Comparison of ENCODE assay signal across 8 cellular contexts in genomic region chr11:10809373-10810199, GRCh38. TPM values are rescaled to one million over a fixed set of nuclear protein-coding genes. Genes with fewer than 3 reads are reported as not detected.
A peak's percentile ranks its signal among the peaks of the same experiment; 100 is the strongest.
DNase-seq lines count a peak whose midpoint lies in the region; ATAC-seq, FAIRE-seq and TF ChIP-seq lines count a peak whose summit lies in the region.

No MANE protein-coding gene starts in this region.

- 2% methylated on average over 27 of the region's 29 CpGs for WGBS in HepG2 (ENCODE audit: low lambda C conversion rate)

- DNase-seq in Caco-2 = peak; percentile 58 to 66
- DNase-seq in SW 1271 (lab: John Stamatoyannopoulos, UW) = peak; percentile 34 to 66
- no peak for DNase-seq in coronary artery (ENCODE audit: low spot score)
- DNase-seq in HepG2 (ENCODE audit: low spot score) = no peak
- DNase-seq in stimulated activated CD8-positive, alpha-beta memory T cell treated with anti-CD3 and anti-CD28 coated beads, Interleukin-4, amount 100 ng/mL, for 1 hour (ENCODE audit: low read depth in 2 of 2, low spot score in 1 of 2) = peak; percentile 17 to 32
- no peak for DNase-seq in GM13976 (ENCODE audit: low spot score)

- peaks cover 38% of the 10 kb centered on the region for H3K79me2 ChIP-seq in HepG2 (ENCODE audit: insufficient read depth, low read length)

- H3K36me3 ChIP-seq in Caco-2 (ENCODE audit: control insufficient read depth, insufficient read depth, low read length) (peaks cover 3% of the 10 kb centered on the region), HepG2 (replicated peaks in 1 of 2; ENCODE audit: control insufficient read depth in 1 of 2, insufficient read depth in 2 of 2, low read length in 2 of 2) (peaks cover 4 to 25% of the 10 kb centered on the region in 2 experiments)

- CTCF ChIA-PET in Caco-2 (lab: Charles Lee) (interaction anchor here (0.6 to 3.6 kb wide), 16 partner anchors 17 to 124 kb away, joined by 3 to 28 read pairs (median 6); partner anchors contain the start of gene ZBED5), HepG2 (lab: Yijun Ruan, JAX; ENCODE audit: low intra/inter-chr PET ratio, low total read pairs) (no interaction called here)

- BruUV-seq in Caco-2 (replicated peaks; lab: Mats Ljungman, UMichigan) (TSS peak; percentile 78), HepG2 (replicated peaks; lab: Mats Ljungman, UMichigan) (TSS peak; percentile 86)

- peaks cover 11% of the 10 kb centered on the region for H3K4me1 Mint-ChIP-seq in Caco-2 (ENCODE audit: low read depth, unreplicated experiment)

- peaks cover 51% of the 10 kb centered on the region for H3K36me3 Mint-ChIP-seq in Caco-2 (ENCODE audit: insufficient read depth, unreplicated experiment)

- H2AFZ ChIP-seq in HepG2 (ENCODE audit: low read length) = no peak overlapping the region

- in situ Hi-C loops in HepG2 (cut with HindIII; ENCODE audit: extremely low pct_ligation_motif_present, low pct_unique_long_range_greater_than_20kb) (loop anchor here (5.0 kb wide), 1 partner anchor 48 kb away; the partner anchor contains the start of gene ZBED5), GM13976 (cut with MboI; ENCODE audit: low sequenced_read_pairs, unreplicated experiment) (no loop called here)

- peak; percentile 13 for ATAC-seq in GM19351 (IDR thresholded peaks at IDR 0.05; ENCODE audit: unreplicated experiment)
- ATAC-seq in HG03439 (IDR thresholded peaks at IDR 0.05; ENCODE audit: unreplicated experiment) = peak; percentile 24
- peak; percentile 37 for ATAC-seq in HepG2

- no peak for FAIRE-seq in HepG2 (lab: Jason Lieb, UNC)

- no peaks in the 10 kb centered on the region for H3K9me3 Mint-ChIP-seq in Caco-2 (ENCODE audit: unreplicated experiment)

- peaks cover 3% of the 10 kb centered on the region; the same call in 1 of the 2 replicates for H4K20me1 ChIP-seq in HepG2 (ENCODE audit: insufficient read depth, low read length)

- H3K4me3 Mint-ChIP-seq in Caco-2 (ENCODE audit: unreplicated experiment) = peak overlapping the region; percentile 98

- peak overlapping the region; percentile 97 for H3K27ac Mint-ChIP-seq in Caco-2 (ENCODE audit: unreplicated experiment)

- POLR2A ChIA-PET in Caco-2 (lab: Charles Lee) = interaction anchor here (0.5 to 3.5 kb wide), 44 partner anchors 8 to 1200 kb away, joined by 3 to 174 read pairs (median 7); partner anchors contain the start of genes CTR9, RNF141 and ZBED5
- POLR2A ChIA-PET in HepG2 (lab: Yijun Ruan, JAX) = interaction anchor here (0.7 to 4.5 kb wide), 46 partner anchors 7 to 1845 kb away, joined by 3 to 130 read pairs (median 6); partner anchors contain the start of genes CTR9, RNF141, TMEM9B and USP47

- TF ChIP-seq RAD21 in HepG2 (CRISPR knock-in tag; IDR thresholded peaks at IDR 0.05) = no peak

- H3K4me2 ChIP-seq in HepG2 (ENCODE audit: low read depth, low read length) = peak overlapping the region; percentile 93

- H3K9me3 ChIP-seq in Caco-2 (no peaks in the 10 kb centered on the region), HepG2 (ENCODE audit: low read length) (no peaks in the 10 kb centered on the region)

- H3K27me3 Mint-ChIP-seq in Caco-2 (ENCODE audit: insufficient read depth, unreplicated experiment) = no peaks in the 10 kb centered on the region

- intact Hi-C loops in Caco-2 (cut with micrococcal nuclease; ENCODE audit: unreplicated experiment) = loop anchor here (1.0 to 5.0 kb wide), 5 partner anchors 34 to 121 kb away; partner anchors contain the start of genes CTR9 and ZBED5
- intact Hi-C loops in HepG2 (cut with micrococcal nuclease; ENCODE audit: unreplicated experiment) = loop anchor here (2.0 to 5.0 kb wide), 3 partner anchors 49 to 522 kb away; partner anchors contain the start of gene ZBED5

- peak overlapping the region; percentile 87 for H3K9ac ChIP-seq in HepG2 (ENCODE audit: insufficient read depth, low read depth, low read length)

- no peak for TF ChIP-seq POLR2A in HepG2 (IDR thresholded peaks at IDR 0.05; ENCODE audit: insufficient read depth in 1 of 2, low read depth in 2 of 2, low read length in 2 of 2)

- H3K4me3 ChIP-seq in Caco-2 (ENCODE audit: low read depth, low read length) (peak overlapping the region; percentile 92), coronary artery (peak overlapping the region; percentile 76), HepG2 (replicated peaks in 1 of 3; ENCODE audit: insufficient read depth in 1 of 3, low read depth in 2 of 3, low read length in 3 of 3) (peak overlapping the region; percentile 77 to 85 (median 77))

- peak overlapping the region; percentile 93 to 94 for H3K27ac ChIP-seq in coronary artery
- H3K27ac ChIP-seq in HepG2 (ENCODE audit: extremely low read length, insufficient read depth, low read length) = peak overlapping the region; percentile 86

- H3K4me1 ChIP-seq in Caco-2 = peaks cover 11% of the 10 kb centered on the region
- peaks cover 31% of the 10 kb centered on the region for H3K4me1 ChIP-seq in HepG2 (ENCODE audit: insufficient read depth, low read length)

- no peaks in the 10 kb centered on the region for H3K27me3 ChIP-seq in Caco-2 (replicated peaks; ENCODE audit: control insufficient read depth, insufficient read depth, low read length)
- H3K27me3 ChIP-seq in HepG2 (ENCODE audit: control insufficient read depth in 1 of 2, insufficient read depth in 2 of 2, low read length in 2 of 2) = no peaks in the 10 kb centered on the region; a peak in 1 of 5 replicates

- peak in 1 of 2 experiments; percentile 0 for TF ChIP-seq CTCF in Caco-2 (IDR thresholded peaks at IDR 0.05; ENCODE audit: insufficient read depth in 1 of 2, low read depth in 1 of 2, low read length in 1 of 2, severe bottlenecking in 1 of 2, unreplicated experiment in 1 of 2)
- no peak for TF ChIP-seq CTCF in coronary artery (IDR thresholded peaks at IDR 0.05)
- no peak for TF ChIP-seq CTCF in HepG2 (CRISPR knock-in tag; IDR thresholded peaks at IDR 0.05)
- no peak for TF ChIP-seq CTCF in GM13976 (IDR thresholded peaks at IDR 0.05; ENCODE audit: borderline replicate concordance, control extremely low read depth, extremely low read depth, insufficient read depth, missing control alignments)

- TF ChIP-seq EP300 in HepG2 (IDR thresholded peaks at IDR 0.05; ENCODE audit: low read depth in 2 of 2, low read length in 2 of 2) = no peak
- TF ChIP-seq EP300 in HepG2 (CRISPR knock-in tag; IDR thresholded peaks at IDR 0.05; ENCODE audit: borderline replicate concordance) = no peak

RNA-seq across cellular contexts. Expression of gene EIF4G2, which starts 0.9 kb away (rescaled TPM):
- total RNA-seq in Caco-2 (2022) (1,233 and 1,287 TPM in 2 replicates), HepG2 (2016; rRNA removed; fragmentation: Illumina TruSeq; extraction: Trizol) (546 and 803 TPM in 2 replicates)
- total RNA-seq in HepG2 (2016; cell fraction: cytosol; rRNA removed; fragmentation: Illumina TruSeq; extraction: Trizol; ENCODE audit: low read depth) = 73.8 and 95.4 TPM in 2 replicates
- 522 and 797 TPM in 2 replicates for total RNA-seq in HepG2 (2016; cell fraction: insoluble cytoplasmic fraction; rRNA removed; fragmentation: Illumina TruSeq; extraction: Trizol)
- 313 and 368 TPM in 2 replicates for total RNA-seq in HepG2 (2016; cell fraction: membrane; rRNA removed; fragmentation: Illumina TruSeq; extraction: Trizol)
- total RNA-seq in HepG2 (2016; cell fraction: nucleus; rRNA removed; fragmentation: Illumina TruSeq; extraction: Trizol) = 384 and 431 TPM in 2 replicates
- 290 and 362 TPM in 2 replicates for polyA plus RNA-seq in HepG2 (2011; rRNA removed)
- polyA plus RNA-seq in HepG2 (2011; cell fraction: cytosol; rRNA removed) = 158 and 238 TPM in 2 replicates
- polyA plus RNA-seq in HepG2 (2011; cell fraction: nucleus; rRNA removed) = 257 and 286 TPM in 2 replicates
- 312 and 316 TPM in 2 replicates for polyA plus RNA-seq in HepG2 (2012)
- polyA plus RNA-seq in HepG2 (2016; cell fraction: cytosol; fragmentation: Illumina TruSeq; extraction: Trizol; ENCODE audit: low read depth) = 33.7 and 42.4 TPM in 2 replicates
- polyA plus RNA-seq in HepG2 (2016; cell fraction: insoluble cytoplasmic fraction; fragmentation: Illumina TruSeq; extraction: Trizol; ENCODE audit: low read depth) = 793 and 841 TPM in 2 replicates
- polyA plus RNA-seq in HepG2 (2016; cell fraction: membrane; fragmentation: Illumina TruSeq; extraction: Trizol; ENCODE audit: low read depth) = 156 and 196 TPM in 2 replicates
- 494 and 516 TPM in 2 replicates for polyA plus RNA-seq in HepG2 (2016; cell fraction: nucleus; fragmentation: Illumina TruSeq; extraction: Trizol; ENCODE audit: insufficient read depth, low read depth)
- 292 and 575 TPM in 2 replicates for polyA minus RNA-seq in HepG2 (2011; rRNA and poly(A)+ RNA removed; ENCODE audit: low replicate concordance)
- 452 and 495 TPM in 2 replicates for polyA minus RNA-seq in HepG2 (2011; cell fraction: cytosol; rRNA and poly(A)+ RNA removed)
- polyA minus RNA-seq in HepG2 (2011; cell fraction: nucleus; rRNA and poly(A)+ RNA removed) = 406 and 495 TPM in 2 replicates

RNA-seq across cellular contexts. Expression of gene ZBED5, which starts 48.3 kb away (rescaled TPM):
- 42.1 and 53.2 TPM in 2 replicates for total RNA-seq in Caco-2 (2022)
- total RNA-seq in HepG2 (2016; rRNA removed; fragmentation: Illumina TruSeq; extraction: Trizol) = 11.7 and 18.2 TPM in 2 replicates
- 2.6 and 3.5 TPM in 2 replicates for total RNA-seq in HepG2 (2016; cell fraction: cytosol; rRNA removed; fragmentation: Illumina TruSeq; extraction: Trizol; ENCODE audit: low read depth)
- total RNA-seq in HepG2 (2016; cell fraction: insoluble cytoplasmic fraction; rRNA removed; fragmentation: Illumina TruSeq; extraction: Trizol) = 12.8 and 16.3 TPM in 2 replicates
- total RNA-seq in HepG2 (2016; cell fraction: membrane; rRNA removed; fragmentation: Illumina TruSeq; extraction: Trizol) = 7.1 and 8.0 TPM in 2 replicates
- 41.6 and 42.3 TPM in 2 replicates for total RNA-seq in HepG2 (2016; cell fraction: nucleus; rRNA removed; fragmentation: Illumina TruSeq; extraction: Trizol)
- polyA plus RNA-seq in HepG2 (2011; rRNA removed) = 30.4 and 38.6 TPM in 2 replicates
- polyA plus RNA-seq in HepG2 (2011; cell fraction: cytosol; rRNA removed) = 12.1 and 15.9 TPM in 2 replicates
- polyA plus RNA-seq in HepG2 (2011; cell fraction: nucleus; rRNA removed) = 32.3 and 43.5 TPM in 2 replicates
- polyA plus RNA-seq in HepG2 (2012) = 13.2 and 15.8 TPM in 2 replicates
- polyA plus RNA-seq in HepG2 (2016; cell fraction: cytosol; fragmentation: Illumina TruSeq; extraction: Trizol; ENCODE audit: low read depth) = 0.96 and 1.2 TPM in 2 replicates
- 14.0 and 15.2 TPM in 2 replicates for polyA plus RNA-seq in HepG2 (2016; cell fraction: insoluble cytoplasmic fraction; fragmentation: Illumina TruSeq; extraction: Trizol; ENCODE audit: low read depth)
- 2.6 and 3.1 TPM in 2 replicates for polyA plus RNA-seq in HepG2 (2016; cell fraction: membrane; fragmentation: Illumina TruSeq; extraction: Trizol; ENCODE audit: low read depth)
- 70.9 and 72.1 TPM in 2 replicates for polyA plus RNA-seq in HepG2 (2016; cell fraction: nucleus; fragmentation: Illumina TruSeq; extraction: Trizol; ENCODE audit: insufficient read depth, low read depth)
- polyA minus RNA-seq in HepG2 (2011; rRNA and poly(A)+ RNA removed; ENCODE audit: low replicate concordance) = 122 and 258 TPM in 2 replicates
- polyA minus RNA-seq in HepG2 (2011; cell fraction: cytosol; rRNA and poly(A)+ RNA removed) = 15.7 and 19.7 TPM in 2 replicates
- 88.1 and 103 TPM in 2 replicates for polyA minus RNA-seq in HepG2 (2011; cell fraction: nucleus; rRNA and poly(A)+ RNA removed)

RNA-seq across cellular contexts. Expression of gene CTR9, which starts 58.5 kb away (rescaled TPM):
- total RNA-seq in Caco-2 (2022) (51.1 and 54.0 TPM in 2 replicates), HepG2 (2016; rRNA removed; fragmentation: Illumina TruSeq; extraction: Trizol) (22.1 and 35.9 TPM in 2 replicates)
- 2.4 and 2.7 TPM in 2 replicates for total RNA-seq in HepG2 (2016; cell fraction: cytosol; rRNA removed; fragmentation: Illumina TruSeq; extraction: Trizol; ENCODE audit: low read depth)
- 20.3 and 33.1 TPM in 2 replicates for total RNA-seq in HepG2 (2016; cell fraction: insoluble cytoplasmic fraction; rRNA removed; fragmentation: Illumina TruSeq; extraction: Trizol)
- total RNA-seq in HepG2 (2016; cell fraction: membrane; rRNA removed; fragmentation: Illumina TruSeq; extraction: Trizol) = 7.5 and 8.7 TPM in 2 replicates
- 14.9 and 16.5 TPM in 2 replicates for total RNA-seq in HepG2 (2016; cell fraction: nucleus; rRNA removed; fragmentation: Illumina TruSeq; extraction: Trizol)
- 6.1 and 6.6 TPM in 2 replicates for polyA plus RNA-seq in HepG2 (2011; rRNA removed)
- polyA plus RNA-seq in HepG2 (2011; cell fraction: cytosol; rRNA removed) = 3.1 and 4.9 TPM in 2 replicates
- 2.9 and 4.3 TPM in 2 replicates for polyA plus RNA-seq in HepG2 (2011; cell fraction: nucleus; rRNA removed)
- polyA plus RNA-seq in HepG2 (2012) = 9.8 and 14.0 TPM in 2 replicates
- polyA plus RNA-seq in HepG2 (2016; cell fraction: cytosol; fragmentation: Illumina TruSeq; extraction: Trizol; ENCODE audit: low read depth) = 0.71 and 0.75 TPM in 2 replicates
- polyA plus RNA-seq in HepG2 (2016; cell fraction: insoluble cytoplasmic fraction; fragmentation: Illumina TruSeq; extraction: Trizol; ENCODE audit: low read depth) = 31.0 and 31.2 TPM in 2 replicates
- 1.8 and 2.6 TPM in 2 replicates for polyA plus RNA-seq in HepG2 (2016; cell fraction: membrane; fragmentation: Illumina TruSeq; extraction: Trizol; ENCODE audit: low read depth)
- polyA plus RNA-seq in HepG2 (2016; cell fraction: nucleus; fragmentation: Illumina TruSeq; extraction: Trizol; ENCODE audit: insufficient read depth, low read depth) = 15.6 and 16.5 TPM in 2 replicates
- 3.0 and 9.8 TPM in 2 replicates for polyA minus RNA-seq in HepG2 (2011; rRNA and poly(A)+ RNA removed; ENCODE audit: low replicate concordance)
- polyA minus RNA-seq in HepG2 (2011; cell fraction: cytosol; rRNA and poly(A)+ RNA removed) = 8.4 and 12.7 TPM in 2 replicates
- 14.3 and 19.4 TPM in 2 replicates for polyA minus RNA-seq in HepG2 (2011; cell fraction: nucleus; rRNA and poly(A)+ RNA removed)

Comparison
In these comparisons a context has a peak if more than half of its experiments do, and no peak if none do; other contexts are left out.
1. DNase-seq: peak in Caco-2 (2 of 2), SW 1271 (2 of 2) and stimulated activated CD8-positive, alpha-beta memory T cell treated with anti-CD3 and anti-CD28 coated beads, Interleukin-4, amount 100 ng/mL, for 1 hour (2 of 2); none in coronary artery (single experiment), HepG2 (single experiment) and GM13976 (single experiment).
2. Peak in every context shown above with its lines, with median percentiles within 50 percentile points of each other: H3K4me3 ChIP-seq and ATAC-seq.